ENCODE assay signal across 1 cellular context in the genomic region with DNA sequence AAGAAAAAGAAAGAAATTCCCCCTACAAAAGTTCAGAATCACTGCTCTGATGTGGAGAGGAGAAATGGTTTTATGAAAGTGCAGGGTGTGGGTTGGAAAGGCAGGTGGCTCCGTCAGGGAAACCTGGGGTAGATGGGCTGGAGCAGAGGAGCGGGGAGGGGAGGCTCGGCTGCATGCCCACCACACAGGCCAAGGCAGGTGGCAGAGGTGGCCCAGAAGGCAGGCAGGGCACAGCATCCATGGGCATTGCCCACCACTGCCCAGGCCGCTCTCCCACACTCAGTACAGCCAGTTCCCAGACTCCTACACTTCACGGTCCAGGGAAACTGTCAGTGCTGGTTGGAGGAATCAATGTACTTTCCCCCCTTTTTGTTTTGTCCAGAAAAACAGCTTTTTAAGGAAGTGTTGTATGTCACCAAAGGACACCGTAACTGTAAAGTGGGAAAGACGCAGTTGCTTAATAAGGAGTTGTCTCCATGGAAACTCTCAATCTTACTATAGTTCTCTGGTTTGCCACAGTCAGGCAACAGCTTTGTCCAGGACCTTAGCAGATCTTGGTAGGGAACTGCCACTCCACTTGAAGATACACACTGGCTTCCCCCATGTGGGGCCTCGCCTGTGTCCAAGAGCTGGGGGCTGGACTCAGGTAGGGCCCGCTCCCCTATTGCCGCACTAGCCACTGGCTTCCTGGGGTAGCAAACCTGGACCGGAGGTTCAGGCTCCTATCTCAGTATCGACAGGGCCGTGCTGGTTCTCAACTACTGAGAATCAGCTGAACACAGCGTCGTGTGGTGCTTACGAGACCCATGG.
TF ChIP-seq lines count a peak whose summit lies in the region.

No MANE protein-coding gene starts in this region.

TF ChIP-seq in GM23338, 12 proteins besides CTCF, POLR2A, EP300 and RAD21:
- TF ChIP-seq, protein P1, sequence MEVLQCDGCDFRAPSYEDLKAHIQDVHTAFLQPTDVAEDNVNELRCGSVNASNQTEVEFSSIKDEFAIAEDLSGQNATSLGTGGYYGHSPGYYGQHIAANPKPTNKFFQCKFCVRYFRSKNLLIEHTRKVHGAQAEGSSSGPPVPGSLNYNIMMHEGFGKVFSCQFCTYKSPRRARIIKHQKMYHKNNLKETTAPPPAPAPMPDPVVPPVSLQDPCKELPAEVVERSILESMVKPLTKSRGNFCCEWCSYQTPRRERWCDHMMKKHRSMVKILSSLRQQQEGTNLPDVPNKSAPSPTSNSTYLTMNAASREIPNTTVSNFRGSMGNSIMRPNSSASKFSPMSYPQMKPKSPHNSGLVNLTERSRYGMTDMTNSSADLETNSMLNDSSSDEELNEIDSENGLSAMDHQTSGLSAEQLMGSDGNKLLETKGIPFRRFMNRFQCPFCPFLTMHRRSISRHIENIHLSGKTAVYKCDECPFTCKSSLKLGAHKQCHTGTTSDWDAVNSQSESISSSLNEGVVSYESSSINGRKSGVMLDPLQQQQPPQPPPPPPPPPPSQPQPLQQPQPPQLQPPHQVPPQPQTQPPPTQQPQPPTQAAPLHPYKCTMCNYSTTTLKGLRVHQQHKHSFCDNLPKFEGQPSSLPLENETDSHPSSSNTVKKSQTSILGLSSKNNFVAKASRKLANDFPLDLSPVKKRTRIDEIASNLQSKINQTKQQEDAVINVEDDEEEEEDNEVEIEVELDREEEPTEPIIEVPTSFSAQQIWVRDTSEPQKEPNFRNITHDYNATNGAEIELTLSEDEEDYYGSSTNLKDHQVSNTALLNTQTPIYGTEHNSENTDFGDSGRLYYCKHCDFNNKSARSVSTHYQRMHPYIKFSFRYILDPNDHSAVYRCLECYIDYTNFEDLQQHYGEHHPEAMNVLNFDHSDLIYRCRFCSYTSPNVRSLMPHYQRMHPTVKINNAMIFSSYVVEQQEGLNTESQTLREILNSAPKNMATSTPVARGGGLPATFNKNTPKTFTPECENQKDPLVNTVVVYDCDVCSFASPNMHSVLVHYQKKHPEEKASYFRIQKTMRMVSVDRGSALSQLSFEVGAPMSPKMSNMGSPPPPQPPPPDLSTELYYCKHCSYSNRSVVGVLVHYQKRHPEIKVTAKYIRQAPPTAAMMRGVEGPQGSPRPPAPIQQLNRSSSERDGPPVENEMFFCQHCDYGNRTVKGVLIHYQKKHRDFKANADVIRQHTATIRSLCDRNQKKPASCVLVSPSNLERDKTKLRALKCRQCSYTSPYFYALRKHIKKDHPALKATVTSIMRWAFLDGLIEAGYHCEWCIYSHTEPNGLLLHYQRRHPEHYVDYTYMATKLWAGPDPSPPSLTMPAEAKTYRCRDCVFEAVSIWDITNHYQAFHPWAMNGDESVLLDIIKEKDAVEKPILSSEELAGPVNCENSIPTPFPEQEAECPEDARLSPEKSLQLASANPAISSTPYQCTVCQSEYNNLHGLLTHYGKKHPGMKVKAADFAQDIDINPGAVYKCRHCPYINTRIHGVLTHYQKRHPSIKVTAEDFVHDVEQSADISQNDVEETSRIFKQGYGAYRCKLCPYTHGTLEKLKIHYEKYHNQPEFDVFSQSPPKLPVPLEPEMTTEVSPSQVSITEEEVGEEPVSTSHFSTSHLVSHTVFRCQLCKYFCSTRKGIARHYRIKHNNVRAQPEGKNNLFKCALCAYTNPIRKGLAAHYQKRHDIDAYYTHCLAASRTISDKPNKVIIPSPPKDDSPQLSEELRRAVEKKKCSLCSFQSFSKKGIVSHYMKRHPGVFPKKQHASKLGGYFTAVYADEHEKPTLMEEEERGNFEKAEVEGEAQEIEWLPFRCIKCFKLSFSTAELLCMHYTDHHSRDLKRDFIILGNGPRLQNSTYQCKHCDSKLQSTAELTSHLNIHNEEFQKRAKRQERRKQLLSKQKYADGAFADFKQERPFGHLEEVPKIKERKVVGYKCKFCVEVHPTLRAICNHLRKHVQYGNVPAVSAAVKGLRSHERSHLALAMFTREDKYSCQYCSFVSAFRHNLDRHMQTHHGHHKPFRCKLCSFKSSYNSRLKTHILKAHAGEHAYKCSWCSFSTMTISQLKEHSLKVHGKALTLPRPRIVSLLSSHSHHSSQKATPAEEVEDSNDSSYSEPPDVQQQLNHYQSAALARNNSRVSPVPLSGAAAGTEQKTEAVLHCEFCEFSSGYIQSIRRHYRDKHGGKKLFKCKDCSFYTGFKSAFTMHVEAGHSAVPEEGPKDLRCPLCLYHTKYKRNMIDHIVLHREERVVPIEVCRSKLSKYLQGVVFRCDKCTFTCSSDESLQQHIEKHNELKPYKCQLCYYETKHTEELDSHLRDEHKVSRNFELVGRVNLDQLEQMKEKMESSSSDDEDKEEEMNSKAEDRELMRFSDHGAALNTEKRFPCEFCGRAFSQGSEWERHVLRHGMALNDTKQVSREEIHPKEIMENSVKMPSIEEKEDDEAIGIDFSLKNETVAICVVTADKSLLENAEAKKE (CRISPR knock-in tag; IDR thresholded peaks at IDR 0.05), result no peak
- TF ChIP-seq EZH2phosphoT487 (IDR thresholded peaks at IDR 0.05; ENCODE audit: unreplicated experiment) (no peak), POLR2AphosphoS5 (IDR thresholded peaks at IDR 0.05; ENCODE audit: low read depth) (no peak), JUNB (IDR thresholded peaks at IDR 0.05; ENCODE audit: unreplicated experiment) (no peak), NANOG (IDR thresholded peaks at IDR 0.05; ENCODE audit: borderline replicate concordance) (no peak), EZH2 (IDR thresholded peaks at IDR 0.05; ENCODE audit: low read depth, unreplicated experiment) (no peak), ZNF331 (CRISPR knock-in tag; IDR thresholded peaks at IDR 0.05; ENCODE audit: low read depth) (no peak), CREB1 (CRISPR knock-in tag; IDR thresholded peaks at IDR 0.05; ENCODE audit: low read depth) (no peak), STAT1 (IDR thresholded peaks at IDR 0.05; ENCODE audit: unreplicated experiment) (no peak), ZNF114 (CRISPR knock-in tag; IDR thresholded peaks at IDR 0.05) (no peak)
- TF ChIP-seq, protein P2, sequence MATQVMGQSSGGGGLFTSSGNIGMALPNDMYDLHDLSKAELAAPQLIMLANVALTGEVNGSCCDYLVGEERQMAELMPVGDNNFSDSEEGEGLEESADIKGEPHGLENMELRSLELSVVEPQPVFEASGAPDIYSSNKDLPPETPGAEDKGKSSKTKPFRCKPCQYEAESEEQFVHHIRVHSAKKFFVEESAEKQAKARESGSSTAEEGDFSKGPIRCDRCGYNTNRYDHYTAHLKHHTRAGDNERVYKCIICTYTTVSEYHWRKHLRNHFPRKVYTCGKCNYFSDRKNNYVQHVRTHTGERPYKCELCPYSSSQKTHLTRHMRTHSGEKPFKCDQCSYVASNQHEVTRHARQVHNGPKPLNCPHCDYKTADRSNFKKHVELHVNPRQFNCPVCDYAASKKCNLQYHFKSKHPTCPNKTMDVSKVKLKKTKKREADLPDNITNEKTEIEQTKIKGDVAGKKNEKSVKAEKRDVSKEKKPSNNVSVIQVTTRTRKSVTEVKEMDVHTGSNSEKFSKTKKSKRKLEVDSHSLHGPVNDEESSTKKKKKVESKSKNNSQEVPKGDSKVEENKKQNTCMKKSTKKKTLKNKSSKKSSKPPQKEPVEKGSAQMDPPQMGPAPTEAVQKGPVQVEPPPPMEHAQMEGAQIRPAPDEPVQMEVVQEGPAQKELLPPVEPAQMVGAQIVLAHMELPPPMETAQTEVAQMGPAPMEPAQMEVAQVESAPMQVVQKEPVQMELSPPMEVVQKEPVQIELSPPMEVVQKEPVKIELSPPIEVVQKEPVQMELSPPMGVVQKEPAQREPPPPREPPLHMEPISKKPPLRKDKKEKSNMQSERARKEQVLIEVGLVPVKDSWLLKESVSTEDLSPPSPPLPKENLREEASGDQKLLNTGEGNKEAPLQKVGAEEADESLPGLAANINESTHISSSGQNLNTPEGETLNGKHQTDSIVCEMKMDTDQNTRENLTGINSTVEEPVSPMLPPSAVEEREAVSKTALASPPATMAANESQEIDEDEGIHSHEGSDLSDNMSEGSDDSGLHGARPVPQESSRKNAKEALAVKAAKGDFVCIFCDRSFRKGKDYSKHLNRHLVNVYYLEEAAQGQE (IDR thresholded peaks at IDR 0.05; ENCODE audit: unreplicated experiment), result no peak
- TF ChIP-seq, protein P3, sequence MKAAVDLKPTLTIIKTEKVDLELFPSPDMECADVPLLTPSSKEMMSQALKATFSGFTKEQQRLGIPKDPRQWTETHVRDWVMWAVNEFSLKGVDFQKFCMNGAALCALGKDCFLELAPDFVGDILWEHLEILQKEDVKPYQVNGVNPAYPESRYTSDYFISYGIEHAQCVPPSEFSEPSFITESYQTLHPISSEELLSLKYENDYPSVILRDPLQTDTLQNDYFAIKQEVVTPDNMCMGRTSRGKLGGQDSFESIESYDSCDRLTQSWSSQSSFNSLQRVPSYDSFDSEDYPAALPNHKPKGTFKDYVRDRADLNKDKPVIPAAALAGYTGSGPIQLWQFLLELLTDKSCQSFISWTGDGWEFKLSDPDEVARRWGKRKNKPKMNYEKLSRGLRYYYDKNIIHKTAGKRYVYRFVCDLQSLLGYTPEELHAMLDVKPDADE (IDR thresholded peaks at IDR 0.05), result no peak
